9 cellular contexts compared by ENCODE assay signal in the genomic region with DNA sequence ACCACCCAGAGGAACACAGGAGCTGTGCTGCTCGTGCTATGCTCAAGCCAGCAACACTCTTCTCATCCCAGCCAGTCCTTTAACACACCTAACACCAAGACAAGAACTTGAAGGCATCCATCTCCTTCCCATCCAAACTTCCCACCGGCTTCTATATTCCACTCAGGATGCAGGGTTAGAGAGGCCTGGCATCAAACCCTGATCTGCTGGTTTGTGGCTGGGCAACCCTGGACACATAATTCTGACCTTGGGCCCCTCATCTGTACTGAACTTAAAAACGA. TPM values are rescaled to one million over a fixed set of nuclear protein-coding genes. Genes with fewer than 3 reads are reported as not detected.
DNase-seq lines count a peak whose midpoint lies in the region; FAIRE-seq and TF ChIP-seq lines count a peak whose summit lies in the region.
"Had no signal": no experiment of that assay in that cellular context is flagged by ENCODE, and none has a peak within 500 bp of the region (broad histone marks: within the 10 kb centered on the region; RNA-seq: fewer than 3 reads in every experiment).

No MANE protein-coding gene starts in this region.

- no peak for TF ChIP-seq CTCF in OCI-LY3 (IDR thresholded peaks at IDR 0.05; ENCODE audit: low read depth, low read length)

- 0 out of 2 replicates have a peak, but pooled peaks have one; percentile 43 for TF ChIP-seq POLR2A in GM12892 (IDR thresholded peaks at IDR 0.05; ENCODE audit: low read depth, low read length)

- peaks cover 54% of the 10 kb centered on the region for H3K36me3 ChIP-seq in OCI-LY3 (replicated peaks; ENCODE audit: low read depth, low read length)
- H3K36me3 ChIP-seq in duodenal mucosa (ENCODE audit: control insufficient read depth in 1 of 2, insufficient read depth in 2 of 2, low read length in 2 of 2), result peaks cover 20 to 47% of the 10 kb centered on the region in 2 donors

- peaks cover 26% of the 10 kb centered on the region for H4K20me1 ChIP-seq in OCI-LY3 (ENCODE audit: insufficient read depth, low read length)

- no peaks in the 10 kb centered on the region for H3K9me3 ChIP-seq in OCI-LY3 (ENCODE audit: insufficient read depth, low read length)
- H3K9me3 ChIP-seq in duodenal mucosa (ENCODE audit: control insufficient read depth in 1 of 2, low read length in 2 of 2), result no peaks in the 10 kb centered on the region

- H3K27me3 ChIP-seq in OCI-LY3 (ENCODE audit: low read depth, low read length) (no peaks in the 10 kb centered on the region), duodenal mucosa (ENCODE audit: control insufficient read depth in 1 of 2, insufficient read depth in 2 of 2, low read length in 2 of 2) (no peaks in the 10 kb centered on the region)

- no peak for FAIRE-seq in GM12892 (lab: Jason Lieb, UNC)

- peak overlapping the region; percentile 64 for H3K27ac ChIP-seq in OCI-LY3 (ENCODE audit: low read length)
- no peak overlapping the region for H3K27ac ChIP-seq in duodenal mucosa (ENCODE audit: low read depth, low read length)

- no peak overlapping the region for H2AFZ ChIP-seq in OCI-LY3 (ENCODE audit: low read depth, low read length)

- peaks cover 42% of the 10 kb centered on the region for H3K79me2 ChIP-seq in OCI-LY3 (ENCODE audit: low read length)

- peak overlapping the region; percentile 97; the same call in 1 of the 2 replicates for H3K9ac ChIP-seq in OCI-LY3 (ENCODE audit: low read length)
- no peak overlapping the region for H3K9ac ChIP-seq in duodenal mucosa (ENCODE audit: low read depth in 1 of 2, low read length in 2 of 2)

- no peak for DNase-seq in GM12892 (ENCODE audit: insufficient read length)
- DNase-seq in skeletal muscle cell (ENCODE audit: low read depth), result no peak
- DNase-seq in NCI-H2171 treated with DMSO at 0.1 percent for 48 hours (lab: John Stamatoyannopoulos, UW), result no peak
- DNase-seq in SHP77 treated with DMSO at 0.1 percent for 48 hours (lab: John Stamatoyannopoulos, UW), result no peak
- DNase-seq in activated CD8-positive, alpha-beta memory T cell treated with anti-CD3 and anti-CD28 coated beads, Interleukin-2, amount 50 U/mL, for 48 hours, result no peak
- DNase-seq: activated CD4-positive, alpha-beta T cell treated with anti-CD3 and anti-CD28 coated beads, Interleukin-2, amount 50 U/mL, for 1 hour; Kasumi-1 had no signal

- H3K4me1 ChIP-seq in OCI-LY3 (ENCODE audit: low read length), result peaks cover 59% of the 10 kb centered on the region
- H3K4me1 ChIP-seq in duodenal mucosa (ENCODE audit: control insufficient read depth in 1 of 2, insufficient read depth in 2 of 2, low read length in 2 of 2), result peaks cover 40 to 44% of the 10 kb centered on the region in 2 donors

- peak overlapping the region; percentile 92 for H3K4me2 ChIP-seq in OCI-LY3 (ENCODE audit: low read length)

- H3K4me3 ChIP-seq in OCI-LY3 (ENCODE audit: low read length) (peak overlapping the region; percentile 90), duodenal mucosa (ENCODE audit: low read depth in 1 of 2, low read length in 2 of 2) (peak overlapping the region; percentile 76 to 89), skeletal muscle cell (ENCODE audit: low read depth, low read length) (peak overlapping the region; percentile 12)

RNA-seq across cellular contexts. Expression of a gene that starts 5.6 kb away (rescaled TPM):
- 137 TPM for polyA plus RNA-seq in GM12892 (2012; ENCODE audit: missing spikeins)

RNA-seq across cellular contexts. Expression of a gene that starts 15.6 kb away (rescaled TPM):
- 37.2 TPM for polyA plus RNA-seq in GM12892 (2012; ENCODE audit: missing spikeins)

Comparison
In these comparisons a context has a peak if more than half of its experiments do, and no peak if none do; other contexts are left out.
1. H3K4me3 ChIP-seq: peak in every context shown above with its lines; median percentile 90 in OCI-LY3; 82 in duodenal mucosa; 12 in skeletal muscle cell.